ENCODE assay signal across 8 cellular contexts in genomic region chr10:63376560-63377304, GRCh38.
DNase-seq lines count a peak whose midpoint lies in the region; ATAC-seq and TF ChIP-seq lines count a peak whose summit lies in the region.

No MANE protein-coding gene starts in this region.

- no peak overlapping the region for H3K27ac ChIP-seq in trophoblast cell (ENCODE audit: low read depth, low read length)
- H3K27ac ChIP-seq in hepatocyte: no peak overlapping the region
- H3K27ac ChIP-seq in Peyer's patch: no peak overlapping the region

- TF ChIP-seq CTCF in hepatocyte (IDR thresholded peaks at IDR 0.05; ENCODE audit: poor library complexity) (no peak), Peyer's patch (IDR thresholded peaks at IDR 0.05) (no peak)

- no peak overlapping the region for H3K9ac ChIP-seq in trophoblast cell (ENCODE audit: low read length)

- no peak overlapping the region for H3K4me2 ChIP-seq in trophoblast cell (ENCODE audit: low read length)
- H3K4me2 ChIP-seq in hepatocyte: no peak overlapping the region

- H3K14ac ChIP-seq in trophoblast cell (ENCODE audit: low read length): no peak overlapping the region

- H3K9me3 ChIP-seq in trophoblast cell (ENCODE audit: insufficient read depth, low read depth, low read length) (no peaks in the 10 kb centered on the region), hepatocyte (ENCODE audit: low read depth) (no peaks in the 10 kb centered on the region), Peyer's patch (no peaks in the 10 kb centered on the region)

- no peaks in the 10 kb centered on the region for H3K9me2 ChIP-seq in hepatocyte (replicated peaks; ENCODE audit: insufficient read depth)

- H3K18ac ChIP-seq in trophoblast cell (ENCODE audit: low read length): no peak overlapping the region

- WGBS in trophoblast cell (ENCODE audit: extremely low coverage, insufficient coverage, insufficient read length): no CpG with 5 or more reads among the region's 4 CpGs
- WGBS in hepatocyte (ENCODE audit: low lambda C conversion rate, missing lambda C conversion rate): 81% methylated on average over 4 of the region's 4 CpGs

- TF ChIP-seq POLR2A in erythroblast (IDR thresholded peaks at IDR 0.05; ENCODE audit: low read length) (no peak), Peyer's patch (IDR thresholded peaks at IDR 0.05) (no peak)

- H4K12ac ChIP-seq in trophoblast cell (ENCODE audit: low read depth, low read length): no peak overlapping the region

- H4K91ac ChIP-seq in trophoblast cell (ENCODE audit: low read depth, low read length): no peak overlapping the region

- no peaks in the 10 kb centered on the region for H3K79me1 ChIP-seq in trophoblast cell (ENCODE audit: low read length)

- H3K4me1 ChIP-seq in trophoblast cell (ENCODE audit: control insufficient read depth in 1 of 2, insufficient read depth in 2 of 2, low read length in 2 of 2): no peaks in the 10 kb centered on the region
- H3K4me1 ChIP-seq in hepatocyte (ENCODE audit: insufficient read depth): no peaks in the 10 kb centered on the region
- H3K4me1 ChIP-seq in Peyer's patch: no peaks in the 10 kb centered on the region

- no peak overlapping the region for H2BK12ac ChIP-seq in trophoblast cell (ENCODE audit: low read length)

- DNase-seq in SIG-M5 (lab: John Stamatoyannopoulos, UW) (peak; percentile 37), trophoblast cell (peak; percentile 38 to 89), erythroblast (lab: John Stamatoyannopoulos, UW) (no peak), hepatocyte (ENCODE audit: low spot score) (no peak), Peyer's patch (no peak), islet precursor cell (no peak)

- no peak overlapping the region for H2BK120ac ChIP-seq in trophoblast cell (ENCODE audit: insufficient read depth, low read length, poor library complexity)

- H2BK5ac ChIP-seq in trophoblast cell (ENCODE audit: low read depth, low read length, poor library complexity): no peak overlapping the region

- H3K27me3 ChIP-seq in trophoblast cell (ENCODE audit: insufficient read depth, low read length): no peaks in the 10 kb centered on the region
- no peaks in the 10 kb centered on the region for H3K27me3 ChIP-seq in hepatocyte
- H3K27me3 ChIP-seq in Peyer's patch: no peaks in the 10 kb centered on the region

- H3K4me3 ChIP-seq in trophoblast cell (ENCODE audit: low read depth, low read length) (no peak overlapping the region), hepatocyte (no peak overlapping the region), Peyer's patch (no peak overlapping the region)

- no peak overlapping the region for H2AK5ac ChIP-seq in trophoblast cell (ENCODE audit: low read length)

- no peak overlapping the region for H4K8ac ChIP-seq in trophoblast cell (ENCODE audit: low read depth, low read length)

- H3K36me3 ChIP-seq in trophoblast cell (ENCODE audit: control insufficient read depth in 1 of 2, insufficient read depth in 2 of 2, low read length in 2 of 2) (peaks cover 2% of the 10 kb centered on the region in 2 experiments), hepatocyte (replicated peaks; ENCODE audit: insufficient read depth, low read depth) (no peaks in the 10 kb centered on the region), Peyer's patch (no peaks in the 10 kb centered on the region)

- H4K20me1 ChIP-seq in hepatocyte (ENCODE audit: insufficient read depth, poor library complexity, severe bottlenecking): peaks cover 3% of the 10 kb centered on the region

- no peak overlapping the region for H3K23ac ChIP-seq in trophoblast cell (ENCODE audit: low read length)

- ATAC-seq in GM18873 (IDR thresholded peaks at IDR 0.05; ENCODE audit: low FRiP score, unreplicated experiment) (peak; percentile 95), HG02970 (IDR thresholded peaks at IDR 0.05; ENCODE audit: low FRiP score, unreplicated experiment) (peak; percentile 76)

- H3K79me2 ChIP-seq in trophoblast cell (ENCODE audit: control insufficient read depth, insufficient read depth, low read length, poor library complexity) (no peaks in the 10 kb centered on the region), hepatocyte (peaks cover 63% of the 10 kb centered on the region)

- H3K4ac ChIP-seq in trophoblast cell (ENCODE audit: low read depth, low read length): no peak overlapping the region

- H2AFZ ChIP-seq in trophoblast cell (ENCODE audit: insufficient read depth, low read length, poor library complexity) (no peak overlapping the region), hepatocyte (no peak overlapping the region)

Comparison
In these comparisons a context has a peak if more than half of its experiments do, and no peak if none do; other contexts are left out.
1. DNase-seq: peak in SIG-M5 (single experiment) and trophoblast cell (2 of 2); none in erythroblast (0 of 2), hepatocyte (single experiment), Peyer's patch (0 of 3) and islet precursor cell (single experiment).